In genomic region chr17:67165201-67165600, GRCh38 we compare ENCODE assay signal across 16 cellular contexts.
DNase-seq lines count a peak whose midpoint lies in the region; ATAC-seq and TF ChIP-seq lines count a peak whose summit lies in the region.
"Had no signal": no experiment of that assay in that cellular context is flagged by ENCODE, and none has a peak within 500 bp of the region (broad histone marks: within the 10 kb centered on the region; RNA-seq: fewer than 3 reads in every experiment).

No MANE protein-coding gene starts in this region.

- H3K4me2 ChIP-seq in MM.1S (ENCODE audit: low read depth, low read length): no peak overlapping the region

- H3K79me2 ChIP-seq in MM.1S (ENCODE audit: low read length): peaks cover 3% of the 10 kb centered on the region; the same call in 1 of the 2 replicates

- intact Hi-C loops in left ventricle myocardium inferior (cut with micrococcal nuclease) (no loop called here), psoas muscle (cut with DNase I) (loop anchor here in 1 of 2 donors (10.0 kb wide), 2 partner anchors 60 to 440 kb away; no protein-coding TSS in a partner anchor), esophagus muscularis mucosa (cut with DNase I) (no loop called here)

- no peak for TF ChIP-seq EP300 in esophagus muscularis mucosa (IDR thresholded peaks at IDR 0.05)

- H3K4me1 ChIP-seq in left ventricle myocardium inferior (peaks cover 15% of the 10 kb centered on the region), psoas muscle (peaks cover 12% of the 10 kb centered on the region), MM.1S (ENCODE audit: low read length) (no peaks in the 10 kb centered on the region), esophagus muscularis mucosa (no peaks in the 10 kb centered on the region)
- H3K4me1 ChIP-seq: breast epithelium had no signal

- TF ChIP-seq CTCF in left ventricle myocardium inferior (IDR thresholded peaks at IDR 0.05; ENCODE audit: borderline replicate concordance) (no peak), psoas muscle (IDR thresholded peaks at IDR 0.05) (no peak), MM.1S (IDR thresholded peaks at IDR 0.05; ENCODE audit: low read length) (no peak), esophagus muscularis mucosa (IDR thresholded peaks at IDR 0.05) (no peak)

- in situ Hi-C loops in KBM-7 (cut with MboI; ENCODE audit: low pct_unique_long_range_greater_than_20kb, low sequenced_read_pairs): no loop called here

- H3K9ac ChIP-seq in MM.1S (ENCODE audit: low read length): no peak overlapping the region
- H3K9ac ChIP-seq: GM23248 had no signal

- H3K27me3 ChIP-seq in left ventricle myocardium inferior (ENCODE audit: low read depth): no peaks in the 10 kb centered on the region
- no peaks in the 10 kb centered on the region for H3K27me3 ChIP-seq in psoas muscle (ENCODE audit: insufficient read depth in 3 of 3, low read length in 2 of 3)
- no peaks in the 10 kb centered on the region for H3K27me3 ChIP-seq in MM.1S (replicated peaks; ENCODE audit: insufficient read depth, low read length)
- H3K27me3 ChIP-seq in esophagus muscularis mucosa: no peaks in the 10 kb centered on the region
- H3K27me3 ChIP-seq: breast epithelium had no signal

- DNase-seq in KBM-7 (peak; percentile 82), SKM-1 treated with dmso at 0.1 percent for 144 hours (lab: John Stamatoyannopoulos, UW; ENCODE audit: unreplicated experiment) (peak; percentile 92), left ventricle myocardium inferior (peak; percentile 19), psoas muscle (peak in 1 of 2 donors; percentile 19), nucleus accumbens (lab: John Stamatoyannopoulos, UW) (no peak), MM.1S (no peak), esophagus muscularis mucosa (ENCODE audit: extremely low spot score) (no peak)
- no peak for DNase-seq in activated effector memory CD4-positive, alpha-beta T cell treated with anti-CD3 and anti-CD28 coated beads, Interleukin-2, amount 50 U/mL, for 16 hours
- DNase-seq: activated naive CD8-positive, alpha-beta T cell treated with anti-CD3 and anti-CD28 coated beads for 36 hours; activated T-cell treated with anti-CD3 and anti-CD28 coated beads, Interleukin-2, amount 50 U/mL, for 24 hours; effector CD4-positive, alpha-beta T cell; GM23248; NCI-H1694; nephron progenitor cell; retina had no signal

- peak; percentile 32 to 65 (median 64) for ATAC-seq in psoas muscle

- no peak for TF ChIP-seq POLR2A in esophagus muscularis mucosa (IDR thresholded peaks at IDR 0.05; ENCODE audit: low read depth)

- no peak overlapping the region for H3K4me3 ChIP-seq in left ventricle myocardium inferior
- no peak overlapping the region for H3K4me3 ChIP-seq in psoas muscle
- no peak overlapping the region for H3K4me3 ChIP-seq in MM.1S (ENCODE audit: low read length)
- no peak overlapping the region for H3K4me3 ChIP-seq in esophagus muscularis mucosa
- H3K4me3 ChIP-seq: breast epithelium, GM23248 had no signal

- peak overlapping the region; percentile 16 for H3K27ac ChIP-seq in left ventricle myocardium inferior (replicated peaks)
- no peak overlapping the region for H3K27ac ChIP-seq in psoas muscle
- H3K27ac ChIP-seq in MM.1S (ENCODE audit: low read length): no peak overlapping the region
- H3K27ac ChIP-seq in esophagus muscularis mucosa (replicated peaks in 1 of 4): no peak overlapping the region
- H3K27ac ChIP-seq: breast epithelium, GM23248 had no signal

- no peak overlapping the region for H2AFZ ChIP-seq in MM.1S (ENCODE audit: low read length)
- H2AFZ ChIP-seq: GM23248 had no signal

- H3K9me3 ChIP-seq in left ventricle myocardium inferior (replicated peaks) (no peaks in the 10 kb centered on the region), psoas muscle (no peaks in the 10 kb centered on the region), MM.1S (replicated peaks; ENCODE audit: insufficient read depth, low read length) (no peaks in the 10 kb centered on the region), esophagus muscularis mucosa (no peaks in the 10 kb centered on the region)
- H3K9me3 ChIP-seq: breast epithelium had no signal

- H3K36me3 ChIP-seq in left ventricle myocardium inferior (peaks cover 60% of the 10 kb centered on the region), psoas muscle (ENCODE audit: insufficient read depth in 1 of 2, low read depth in 1 of 2) (peaks cover 0 to 60% of the 10 kb centered on the region in 2 donors), MM.1S (replicated peaks; ENCODE audit: insufficient read depth, low read length) (0 out of 2 replicates have a peak, but pooled peaks cover 9% of the 10 kb centered on the region), esophagus muscularis mucosa (peaks cover 7 to 68% (median 52%) of the 10 kb centered on the region in 4 donors)
- H3K36me3 ChIP-seq: breast epithelium had no signal

- no peaks in the 10 kb centered on the region for H3F3A ChIP-seq in MM.1S (ENCODE audit: insufficient read depth, low read length)

- H3K9me2 ChIP-seq in MM.1S (replicated peaks; ENCODE audit: insufficient read depth, low read length): no peaks in the 10 kb centered on the region

- no peaks in the 10 kb centered on the region for H4K20me1 ChIP-seq in MM.1S (ENCODE audit: insufficient read depth, low read length)

- 59 to 72% (median 65%) methylated on average over 6 of the region's 6 CpGs for WGBS in psoas muscle, 3 donors
- 72% methylated on average over 6 of the region's 6 CpGs for WGBS in esophagus muscularis mucosa

Comparison
In these comparisons a context has a peak if more than half of its experiments do, and no peak if none do; other contexts are left out.
1. DNase-seq: peak in KBM-7 (single experiment), SKM-1 treated with dmso at 0.1 percent for 144 hours (single experiment) and left ventricle myocardium inferior (single experiment); none in nucleus accumbens (0 of 56), activated effector memory CD4-positive, alpha-beta T cell treated with anti-CD3 and anti-CD28 coated beads, Interleukin-2, amount 50 U/mL, for 16 hours (single experiment), MM.1S (single experiment) and esophagus muscularis mucosa (single experiment).